Comparison of ENCODE assay signal across 29 cellular contexts in genomic region chr6:105177521-105177920, GRCh38. TPM values are rescaled to one million over a fixed set of nuclear protein-coding genes. Genes with fewer than 3 reads are reported as not detected.
A peak's percentile ranks its signal among the peaks of the same experiment; 100 is the strongest.
DNase-seq lines count a peak whose midpoint lies in the region; ATAC-seq, FAIRE-seq and TF ChIP-seq lines count a peak whose summit lies in the region.
"Had no signal": no experiment of that assay in that cellular context is flagged by ENCODE, and none has a peak within 500 bp of the region (broad histone marks: within the 10 kb centered on the region; RNA-seq: fewer than 3 reads in every experiment).

No MANE protein-coding gene starts in this region.

- no peaks in the 10 kb centered on the region for H3K27me3 ChIP-seq in right atrium auricular region
- H3K27me3 ChIP-seq in astrocyte (ENCODE audit: insufficient read depth, low read length) = no peaks in the 10 kb centered on the region
- no peaks in the 10 kb centered on the region for H3K27me3 ChIP-seq in mesenchymal stem cell (ENCODE audit: control insufficient read depth in 1 of 2, insufficient read depth in 1 of 2, low read length in 2 of 2)
- H3K27me3 ChIP-seq: testis had no signal

- H3K9ac ChIP-seq in astrocyte (ENCODE audit: low read length) (peak overlapping the region; percentile 24), mesenchymal stem cell (ENCODE audit: low read length) (peak overlapping the region; percentile 22)
- H3K9ac ChIP-seq: BLaER1 treated with 17β-estradiol and CSF1 and Interleukin-3, amounts not matched to agents 10 nM and 100 nM; KMS-11 had no signal

- H3K27ac ChIP-seq in right atrium auricular region = peak overlapping the region; percentile 87 to 96
- peak overlapping the region; percentile 88 for H3K27ac ChIP-seq in astrocyte (ENCODE audit: low read depth, low read length)
- no peak overlapping the region for H3K27ac ChIP-seq in mesenchymal stem cell (ENCODE audit: low read length, poor library complexity, severe bottlenecking)
- H3K27ac ChIP-seq: BLaER1 treated with 17β-estradiol and CSF1 and Interleukin-3, amounts not matched to agents 10 nM and 100 nM; KMS-11; testis had no signal

- H4K8ac ChIP-seq in mesenchymal stem cell (ENCODE audit: low read length) = no peak overlapping the region

- H4K91ac ChIP-seq in mesenchymal stem cell (ENCODE audit: low read length) = no peak overlapping the region

- 100% methylated on average over 1 of the region's 1 CpG for WGBS in mesenchymal stem cell

- no peak for DNase-seq in right atrium auricular region (ENCODE audit: low spot score)
- DNase-seq in left cardiac atrium = no peak
- DNase-seq in astrocyte (ENCODE audit: low read depth) = no peak
- DNase-seq in mesenchymal stem cell = no peak
- no peak for DNase-seq in mucosa of descending colon
- DNase-seq in COLO829 (ENCODE audit: low spot score) = no peak
- DNase-seq: activated B cell treated with CpG ODN at 0.5 μM for 24 hours; activated CD4-positive, alpha-beta memory T cell treated with anti-CD3 and anti-CD28 coated beads for 36 hours; activated CD8-positive, alpha-beta memory T cell treated with anti-CD3 and anti-CD28 coated beads, Interleukin-2, amount 50 U/mL, for 48 hours; Calu3; DND-41; effector CD8-positive, alpha-beta T cell; H7; NCI-H1694 treated with DMSO at 0.1 percent for 48 hours; NCI-H2171; NCI-H526; stimulated activated CD4-positive, alpha-beta T cell treated with anti-CD3 and anti-CD28 coated beads, Interleukin-2, amount 100 ng/mL, for 48 hours; testis had no signal

- H3K4me3 ChIP-seq in right atrium auricular region (no peak overlapping the region), astrocyte (ENCODE audit: insufficient read depth, low read depth, low read length) (no peak overlapping the region), mesenchymal stem cell (ENCODE audit: insufficient read depth in 1 of 2, low read depth in 1 of 2, low read length in 2 of 2) (no peak overlapping the region), mucosa of descending colon (no peak overlapping the region)
- H3K4me3 ChIP-seq: BLaER1 treated with 17β-estradiol and CSF1 and Interleukin-3, amounts not matched to agents 10 nM and 100 nM; lung; testis had no signal

- no peaks in the 10 kb centered on the region for H3K9me3 Mint-ChIP-seq in astrocyte (ENCODE audit: unreplicated experiment)
- H3K9me3 Mint-ChIP-seq: activated B cell treated with CpG ODN at 0.5 μM for 24 hours; activated CD4-positive, alpha-beta memory T cell treated with anti-CD3 and anti-CD28 coated beads for 36 hours; activated T-helper 2 cell treated with anti-CD3 and anti-CD28 coated beads, Interferon-gamma antibody, Interleukin-2, Interleukin-4, amounts not matched to agents 10 μg/mL and 5 μg/mL and 100 μg/mL, durations not matched to agents 14 hours and 24 hours and 36 hours; stimulated activated effector memory CD8-positive, alpha-beta T cell treated with anti-CD3 and anti-CD28 coated beads, Interleukin-12 subunit alpha, Interleukin-12 subunit beta, amount 100 ng/mL, for 72 hours had no signal

- H3K23ac ChIP-seq in mesenchymal stem cell (ENCODE audit: low read length in 2 of 2) = no peak overlapping the region

- no peak overlapping the region for H2BK120ac ChIP-seq in mesenchymal stem cell (ENCODE audit: low read depth, low read length)

- ATAC-seq in left cardiac atrium (no peak), GM19463 (IDR thresholded peaks at IDR 0.05; ENCODE audit: unreplicated experiment) (no peak), mucosa of descending colon (no peak), HG03280 (IDR thresholded peaks at IDR 0.05; ENCODE audit: unreplicated experiment) (no peak)

- H2AK5ac ChIP-seq in mesenchymal stem cell (ENCODE audit: low read length, severe bottlenecking) = no peak overlapping the region

- no peaks in the 10 kb centered on the region for H4K20me1 ChIP-seq in astrocyte (ENCODE audit: insufficient read depth, low read length)

- no peak overlapping the region for H2BK12ac ChIP-seq in mesenchymal stem cell (ENCODE audit: low read length in 2 of 2)

- no peak overlapping the region for H2AFZ ChIP-seq in astrocyte (ENCODE audit: low read depth, low read length)
- no peak overlapping the region for H2AFZ ChIP-seq in mesenchymal stem cell (ENCODE audit: low read depth, low read length)

- H3K27me3 Mint-ChIP-seq in astrocyte (ENCODE audit: low read depth, unreplicated experiment) = no peaks in the 10 kb centered on the region

- no peak overlapping the region for H2BK5ac ChIP-seq in mesenchymal stem cell (ENCODE audit: low read depth, low read length, poor library complexity, severe bottlenecking)

- H3K36me3 ChIP-seq in right atrium auricular region (no peaks in the 10 kb centered on the region), astrocyte (ENCODE audit: insufficient read depth, low read length) (no peaks in the 10 kb centered on the region), mesenchymal stem cell (ENCODE audit: control insufficient read depth in 1 of 2, insufficient read depth in 2 of 2, low read depth in 1 of 2, low read length in 2 of 2) (no peaks in the 10 kb centered on the region), mucosa of descending colon (ENCODE audit: low read depth) (no peaks in the 10 kb centered on the region)
- H3K36me3 ChIP-seq: BLaER1 treated with 17β-estradiol and CSF1 and Interleukin-3, amounts not matched to agents 10 nM and 100 nM had no signal

- no peak overlapping the region for H3K4ac ChIP-seq in mesenchymal stem cell (ENCODE audit: low read depth in 1 of 2, low read length in 2 of 2)

- TF ChIP-seq CTCF in right atrium auricular region (IDR thresholded peaks at IDR 0.05) = no peak
- TF ChIP-seq CTCF in astrocyte (IDR thresholded peaks at IDR 0.05; ENCODE audit: insufficient read depth, low read depth, low read length) = no peak
- TF ChIP-seq CTCF in mucosa of descending colon (IDR thresholded peaks at IDR 0.05) = no peak

- H3K79me2 ChIP-seq in astrocyte (ENCODE audit: insufficient read depth, low read length) = peaks cover 3% of the 10 kb centered on the region

- H3K9me3 ChIP-seq in right atrium auricular region (no peaks in the 10 kb centered on the region), astrocyte (ENCODE audit: insufficient read depth, low read depth, low read length) (no peaks in the 10 kb centered on the region), mesenchymal stem cell (ENCODE audit: control insufficient read depth, low read length) (peaks cover 7% of the 10 kb centered on the region), mucosa of descending colon (no peaks in the 10 kb centered on the region)
- H3K9me3 ChIP-seq: testis had no signal

- H3K18ac ChIP-seq in mesenchymal stem cell (ENCODE audit: low read depth in 1 of 2, low read length in 2 of 2) = no peak overlapping the region

- H3K4me3 Mint-ChIP-seq in astrocyte (ENCODE audit: unreplicated experiment) = no peak overlapping the region
- H3K4me3 Mint-ChIP-seq: activated B cell treated with CpG ODN at 0.5 μM for 24 hours; activated CD4-positive, alpha-beta memory T cell treated with anti-CD3 and anti-CD28 coated beads for 36 hours; activated naive CD8-positive, alpha-beta T cell; stimulated activated effector memory CD8-positive, alpha-beta T cell treated with anti-CD3 and anti-CD28 coated beads, Interleukin-12 subunit alpha, Interleukin-12 subunit beta, amount 100 ng/mL, for 72 hours had no signal

- H3K36me3 Mint-ChIP-seq in astrocyte (ENCODE audit: low read depth, unreplicated experiment) = no peaks in the 10 kb centered on the region
- H3K36me3 Mint-ChIP-seq: activated CD4-positive, alpha-beta memory T cell treated with anti-CD3 and anti-CD28 coated beads for 36 hours; activated naive CD8-positive, alpha-beta T cell; stimulated activated effector memory CD8-positive, alpha-beta T cell treated with anti-CD3 and anti-CD28 coated beads, Interleukin-12 subunit alpha, Interleukin-12 subunit beta, amount 100 ng/mL, for 72 hours had no signal

- H3K4me1 ChIP-seq in right atrium auricular region = no peaks in the 10 kb centered on the region
- H3K4me1 ChIP-seq in astrocyte (ENCODE audit: insufficient read depth, low read length) = peaks cover 11% of the 10 kb centered on the region
- H3K4me1 ChIP-seq in mesenchymal stem cell (ENCODE audit: control insufficient read depth, insufficient read depth, low read depth, low read length) = peaks cover 2% of the 10 kb centered on the region
- peaks cover 3% of the 10 kb centered on the region for H3K4me1 ChIP-seq in mucosa of descending colon (ENCODE audit: low read depth)
- H3K4me1 ChIP-seq: testis had no signal

- H3K79me1 ChIP-seq in mesenchymal stem cell (replicated peaks; ENCODE audit: low read length, poor library complexity, severe bottlenecking) = no peaks in the 10 kb centered on the region

- FAIRE-seq in astrocyte (lab: Jason Lieb, UNC) = no peak
- FAIRE-seq: HTR-8/SVneo, islet of Langerhans, urothelium cell line had no signal

- H3K4me2 ChIP-seq in astrocyte (ENCODE audit: low read length) (peak overlapping the region; percentile 14), mesenchymal stem cell (ENCODE audit: low read length, poor library complexity, severe bottlenecking) (no peak overlapping the region)
- H3K4me2 ChIP-seq: BLaER1 treated with 17β-estradiol and CSF1 and Interleukin-3, amounts not matched to agents 10 nM and 100 nM; KMS-11 had no signal

- intact Hi-C loops in left cardiac atrium (cut with DNase I) (no loop called here), mucosa of descending colon (cut with DNase I, micrococcal nuclease) (no loop called here)

- no peak overlapping the region for H2BK15ac ChIP-seq in mesenchymal stem cell (ENCODE audit: low read depth, poor library complexity, severe bottlenecking)

- H3K27ac Mint-ChIP-seq in astrocyte (ENCODE audit: unreplicated experiment) = peak overlapping the region; percentile 78
- H3K27ac Mint-ChIP-seq: activated B cell treated with CpG ODN at 0.5 μM for 24 hours; activated CD4-positive, alpha-beta memory T cell treated with anti-CD3 and anti-CD28 coated beads for 36 hours; activated naive CD8-positive, alpha-beta T cell; activated T-helper 2 cell treated with anti-CD3 and anti-CD28 coated beads, Interferon-gamma antibody, Interleukin-2, Interleukin-4, amounts not matched to agents 10 μg/mL and 5 μg/mL and 100 μg/mL, durations not matched to agents 14 hours and 24 hours and 36 hours; stimulated activated effector memory CD8-positive, alpha-beta T cell treated with anti-CD3 and anti-CD28 coated beads, Interleukin-12 subunit alpha, Interleukin-12 subunit beta, amount 100 ng/mL, for 72 hours had no signal

- peaks cover 12% of the 10 kb centered on the region for H3K4me1 Mint-ChIP-seq in astrocyte (ENCODE audit: low read depth, unreplicated experiment)

- H3K14ac ChIP-seq in mesenchymal stem cell (ENCODE audit: low read length in 2 of 2) = no peak overlapping the region

RNA-seq across cellular contexts. Expression of gene POPDC3, which starts 2.3 kb away (rescaled TPM):
- total RNA-seq in right atrium auricular region (10 to 100 TPM; 39.3 to 57.6 TPM), left cardiac atrium (10 to 100 TPM; 34.5 to 35.5 TPM), astrocyte (8.6 and 9.1 TPM in 2 replicates), mucosa of descending colon (under 1 TPM in 1 of 3 donors, not detected in 2; 0.73 TPM)
- 15.1 TPM for polyA plus RNA-seq in mesenchymal stem cell (2013, experiment 1 of 2)
- polyA plus RNA-seq in mesenchymal stem cell (2013, experiment 2 of 2) = 15.4 TPM
- total RNA-seq: activated B cell treated with CpG ODN at 0.5 μM for 24 hours; activated CD4-positive, alpha-beta memory T cell treated with anti-CD3 and anti-CD28 coated beads for 36 hours; activated T-helper 2 cell treated with anti-CD3 and anti-CD28 coated beads, Interferon-gamma antibody, Interleukin-2, Interleukin-4, amounts not matched to agents 10 μg/mL and 5 μg/mL and 100 μg/mL, durations not matched to agents 14 hours and 24 hours and 36 hours had no signal
